Comparison of ENCODE assay signal across 20 cellular contexts in genomic region chr10:88833722-88834121, GRCh38. TPM values are rescaled to one million over a fixed set of nuclear protein-coding genes. Genes with fewer than 3 reads are reported as not detected.
DNase-seq lines count a peak whose midpoint lies in the region; ATAC-seq and TF ChIP-seq lines count a peak whose summit lies in the region.
"Had no signal": no experiment of that assay in that cellular context is flagged by ENCODE, and none has a peak within 500 bp of the region (broad histone marks: within the 10 kb centered on the region; RNA-seq: fewer than 3 reads in every experiment).

No MANE protein-coding gene starts in this region.

- peaks cover 38% of the 10 kb centered on the region for H3K4me1 ChIP-seq in CD8-positive, alpha-beta memory T cell (ENCODE audit: insufficient read depth, low read length)
- no peaks in the 10 kb centered on the region for H3K4me1 ChIP-seq in H9 (ENCODE audit: insufficient read depth, low read length)
- H3K4me1 ChIP-seq: HAP-1 had no signal

- no peak overlapping the region for H3T11ph ChIP-seq in H9 (ENCODE audit: low read length)

- no peak overlapping the region for H2BK120ac ChIP-seq in H9 (ENCODE audit: low read depth, low read length, poor library complexity, severe bottlenecking)

- no peak overlapping the region for H4K8ac ChIP-seq in H9 (replicated peaks; ENCODE audit: insufficient read length, low read depth, low read length)

- H3K27me3 Mint-ChIP-seq in CD8-positive, alpha-beta memory T cell: no peaks in the 10 kb centered on the region
- H3K27me3 Mint-ChIP-seq in T-cell (no peaks in the 10 kb centered on the region), memory B cell (peaks cover 5% of the 10 kb centered on the region), H9 (ENCODE audit: low read depth) (peaks cover 1% of the 10 kb centered on the region; the same call in 1 of the 2 replicates)

- H3K14ac ChIP-seq in H9 (ENCODE audit: insufficient read depth, low read length): no peak overlapping the region

- peak overlapping the region in 5 of 8 donors; percentile 9 to 73 (median 64) for H3K27ac Mint-ChIP-seq in CD8-positive, alpha-beta memory T cell
- H3K27ac Mint-ChIP-seq in T-cell (peak overlapping the region; percentile 56 to 79), memory B cell (peak overlapping the region; percentile 18), H9 (no peak overlapping the region)

- H2AFZ ChIP-seq in H9 (ENCODE audit: low read length): no peak overlapping the region
- H2AFZ ChIP-seq: hepatocyte had no signal

- ATAC-seq in T-cell (replicated peaks in 1 of 4): peak in 1 of 4 experiments; percentile 21
- no peak for ATAC-seq in memory B cell (ENCODE audit: low read depth)
- no peak for ATAC-seq in Right ventricle myocardium inferior
- ATAC-seq: sciatic nerve, SK-N-SH treated with all-trans-retinoic acid at 6 μM for 48 hours had no signal

- peaks cover 34 to 51% (median 49%) of the 10 kb centered on the region in 3 donors for H3K4me1 Mint-ChIP-seq in CD8-positive, alpha-beta memory T cell
- H3K4me1 Mint-ChIP-seq in T-cell (peaks cover 35 to 39% (median 39%) of the 10 kb centered on the region in 3 donors), memory B cell (peaks cover 13% of the 10 kb centered on the region), H9 (0 out of 4 replicates have a peak, but pooled peaks cover 0 to 2% of the 10 kb centered on the region in 2 experiments)

- CTCF ChIA-PET in CD8-positive, alpha-beta memory T cell (lab: Charles Lee): interaction anchor here (1.4 to 7.0 kb wide), 4 partner anchors 24 to 99 kb away, joined by 3 to 150 read pairs (median 26); partner anchors contain the start of gene STAMBPL1
- CTCF ChIA-PET in T-cell (lab: Charles Lee): interaction anchor here (0.6 to 5.6 kb wide), 9 partner anchors 12 to 160 kb away, joined by 3 to 104 read pairs (median 4); no protein-coding TSS in a partner anchor

- no peak overlapping the region for H4K5ac ChIP-seq in H9 (ENCODE audit: insufficient read length, low read depth, low read length)

- no peak overlapping the region for H3K4ac ChIP-seq in H9 (ENCODE audit: low read depth, low read length)

- no peaks in the 10 kb centered on the region for H3K36me3 ChIP-seq in CD8-positive, alpha-beta memory T cell (ENCODE audit: insufficient read depth, low read length)
- no peaks in the 10 kb centered on the region for H3K36me3 ChIP-seq in KOPT-K1 (ENCODE audit: insufficient read depth, low read length)
- H3K36me3 ChIP-seq: HAP-1 had no signal

- H3K27me3 ChIP-seq in CD8-positive, alpha-beta memory T cell (ENCODE audit: insufficient read depth, low read length, poor library complexity, severe bottlenecking): no peaks in the 10 kb centered on the region
- no peaks in the 10 kb centered on the region for H3K27me3 ChIP-seq in H9 (ENCODE audit: insufficient read depth, low read length)
- H3K27me3 ChIP-seq: hepatocyte had no signal

- H3K56ac ChIP-seq in H9 (ENCODE audit: insufficient read length, low read depth, low read length): no peak overlapping the region

- POLR2A ChIA-PET in CD8-positive, alpha-beta memory T cell (lab: Charles Lee): no interaction called here
- POLR2A ChIA-PET in T-cell (lab: Charles Lee): no interaction called here

- no peaks in the 10 kb centered on the region for H3K23me2 ChIP-seq in H9 (ENCODE audit: insufficient read length, low read depth, low read length, poor library complexity, severe bottlenecking)

- H2BK5ac ChIP-seq in H9 (ENCODE audit: insufficient read length, low read length): no peak overlapping the region

- H3K36me3 Mint-ChIP-seq in CD8-positive, alpha-beta memory T cell: no peaks in the 10 kb centered on the region
- no peaks in the 10 kb centered on the region for H3K36me3 Mint-ChIP-seq in T-cell
- H3K36me3 Mint-ChIP-seq in memory B cell: no peaks in the 10 kb centered on the region
- H3K36me3 Mint-ChIP-seq in H9 (ENCODE audit: insufficient read depth in 1 of 3, low read depth in 3 of 3): no peaks in the 10 kb centered on the region

- no peak overlapping the region for H3K9ac ChIP-seq in H9 (ENCODE audit: extremely low read depth, insufficient read length, low read length)

- H4K91ac ChIP-seq in H9 (ENCODE audit: insufficient read length, low read depth, low read length): no peak overlapping the region

- TF ChIP-seq CTCF in H9 (conservative IDR thresholded peaks at IDR 0.05): no peak

- no peak overlapping the region for H2AK5ac ChIP-seq in H9 (ENCODE audit: insufficient read length, low read length)

- H3K4me3 Mint-ChIP-seq in CD8-positive, alpha-beta memory T cell: peak overlapping the region in 2 of 7 donors; percentile 10 to 49
- H3K4me3 Mint-ChIP-seq in T-cell: no peak overlapping the region
- H3K4me3 Mint-ChIP-seq in memory B cell: no peak overlapping the region
- no peak overlapping the region for H3K4me3 Mint-ChIP-seq in H9

- H2BK20ac ChIP-seq in H9 (ENCODE audit: low read depth, low read length, poor library complexity, severe bottlenecking): no peak overlapping the region

- H3K9me3 ChIP-seq in CD8-positive, alpha-beta memory T cell (ENCODE audit: low read length): no peaks in the 10 kb centered on the region
- H3K9me3 ChIP-seq in KOPT-K1 (ENCODE audit: insufficient read depth, low read length, poor library complexity, severe bottlenecking) (no peaks in the 10 kb centered on the region), H9 (ENCODE audit: control insufficient read depth, low read depth, low read length) (no peaks in the 10 kb centered on the region)
- H3K9me3 ChIP-seq: HAP-1 had no signal

- no peak overlapping the region for H2BK15ac ChIP-seq in H9 (ENCODE audit: low read depth, low read length)

- H3K23ac ChIP-seq in H9 (ENCODE audit: insufficient read length, low read depth, low read length): no peak overlapping the region

- DNase-seq in CD8-positive, alpha-beta memory T cell: no peak
- peak in 1 of 34 experiments; percentile 13 for DNase-seq in T-cell
- no peak for DNase-seq in memory B cell (ENCODE audit: low spot score in 2 of 2)
- DNase-seq in H9: no peak
- no peak for DNase-seq in Right ventricle myocardium inferior (ENCODE audit: missing footprints)
- DNase-seq in epidermal melanocyte (ENCODE audit: insufficient read length, low spot score): no peak
- no peak for DNase-seq in activated effector memory CD4-positive, alpha-beta T cell treated with anti-CD3 and anti-CD28 coated beads, Interleukin-2, amount 50 U/mL, for 16 hours
- DNase-seq: effector memory CD4-positive, alpha-beta T cell; midbrain; occipital lobe had no signal

- H3K18ac ChIP-seq in H9 (ENCODE audit: insufficient read length, low read depth, low read length): no peak overlapping the region

- H3K27ac ChIP-seq in CD8-positive, alpha-beta memory T cell (ENCODE audit: low read depth, low read length): no peak overlapping the region
- peak overlapping the region; percentile 82 for H3K27ac ChIP-seq in KOPT-K1 (ENCODE audit: low read depth, low read length, poor library complexity, severe bottlenecking)
- H3K27ac ChIP-seq in H9 (ENCODE audit: insufficient read length, low read depth, low read length): no peak overlapping the region
- H3K27ac ChIP-seq: hepatocyte had no signal

- no peak overlapping the region for H3K4me2 ChIP-seq in H9 (ENCODE audit: insufficient read depth, insufficient read length, low read length)
- H3K4me2 ChIP-seq: hepatocyte had no signal

- intact Hi-C loops in Right ventricle myocardium inferior (cut with DNase I): no loop called here

- H2BK12ac ChIP-seq in H9 (ENCODE audit: insufficient read length, low read depth, low read length): no peak overlapping the region

- no peak overlapping the region for H3K4me3 ChIP-seq in CD8-positive, alpha-beta memory T cell (ENCODE audit: low read length)
- H3K4me3 ChIP-seq: HAP-1, hepatocyte had no signal

- H3K79me1 ChIP-seq in H9 (ENCODE audit: insufficient read depth, low read depth, low read length, poor library complexity, severe bottlenecking): no peaks in the 10 kb centered on the region

- no peaks in the 10 kb centered on the region for H4K20me1 ChIP-seq in H9 (ENCODE audit: control insufficient read depth, insufficient read depth, insufficient read length)

- no peaks in the 10 kb centered on the region for H3K9me3 Mint-ChIP-seq in CD8-positive, alpha-beta memory T cell
- H3K9me3 Mint-ChIP-seq in T-cell (no peaks in the 10 kb centered on the region), memory B cell (no peaks in the 10 kb centered on the region), H9 (no peaks in the 10 kb centered on the region)

- no CpG with 5 or more reads among the region's 2 CpGs for WGBS in H9 (ENCODE audit: extremely low coverage, insufficient read length, low lambda C conversion rate)

- H3K79me2 ChIP-seq in H9 (ENCODE audit: insufficient read depth, low read length): no peaks in the 10 kb centered on the region
- H3K79me2 ChIP-seq: hepatocyte had no signal

RNA-seq across cellular contexts. Expression of gene ANKRD22, which starts 17.9 kb away (rescaled TPM):
- not detected for total RNA-seq in CD8-positive, alpha-beta memory T cell
- polyA plus RNA-seq in CD8-positive, alpha-beta memory T cell: 0.63 TPM
- total RNA-seq in T-cell: not detected
- total RNA-seq in H9 (2021): not detected in 2 replicates
- total RNA-seq in Right ventricle myocardium inferior: not detected
- total RNA-seq: Daoy, sciatic nerve, temporal lobe had no signal
- polyA plus RNA-seq: BJ had no signal

RNA-seq across cellular contexts. Expression of gene LIPM, which starts 31.2 kb away (rescaled TPM):
- not detected for total RNA-seq in CD8-positive, alpha-beta memory T cell
- polyA plus RNA-seq in CD8-positive, alpha-beta memory T cell: not detected
- total RNA-seq in T-cell: not detected
- total RNA-seq in H9 (2021): not detected in 2 replicates
- not detected for total RNA-seq in Right ventricle myocardium inferior
- total RNA-seq: cardiac septum, Daoy, hepatocyte, kidney epithelial cell, occipital lobe, sciatic nerve, temporal lobe had no signal
- polyA plus RNA-seq: BJ, hepatocyte had no signal

RNA-seq across cellular contexts. Expression of gene STAMBPL1, which starts 46.3 kb away (rescaled TPM):
- 10 to 100 TPM; 22.3 to 24.7 TPM for total RNA-seq in CD8-positive, alpha-beta memory T cell
- polyA plus RNA-seq in CD8-positive, alpha-beta memory T cell: 10.6 TPM
- total RNA-seq in T-cell (10 to 100 TPM; 27.5 to 37.8 (median 34.5) TPM), H9 (2021) (3.2 and 4.6 TPM in 2 replicates), Right ventricle myocardium inferior (2.0 TPM)

Comparison
In these comparisons a context has a peak if more than half of its experiments do, and no peak if none do; other contexts are left out.
1. H3K27ac Mint-ChIP-seq: peak in CD8-positive, alpha-beta memory T cell (5 of 8), T-cell (2 of 2) and memory B cell (single experiment); none in H9 (0 of 3).